In genomic region chr15:28593424-28594129, GRCh38 we compare ENCODE assay signal across 15 cellular contexts. TPM values are rescaled to one million over a fixed set of nuclear protein-coding genes. Genes with fewer than 3 reads are reported as not detected.
"Had no signal": no experiment of that assay in that cellular context is flagged by ENCODE, and none has a peak within 500 bp of the region (broad histone marks: within the 10 kb centered on the region; RNA-seq: fewer than 3 reads in every experiment).

No MANE protein-coding gene starts in this region.

RNA-seq across cellular contexts. Expression of gene GOLGA6L25, which starts 40.2 kb away (rescaled TPM):
- total RNA-seq: activated CD4-positive, alpha-beta memory T cell treated with anti-CD3 and anti-CD28 coated beads, Interleukin-2, amount 10 ng/mL, durations not matched to agents 7 days and 5 days; activated CD4-positive, alpha-beta T cell treated with anti-CD3 and anti-CD28 coated beads for 36 hours; activated CD4-positive, alpha-beta T cell treated with anti-CD3 and anti-CD28 coated beads, Interleukin-2, amount 10 ng/mL, durations not matched to agents 7 days and 5 days; activated CD8-positive, alpha-beta memory T cell treated with anti-CD3 and anti-CD28 coated beads, Interleukin-2, amount 10 ng/mL, durations not matched to agents 7 days and 5 days; activated CD8-positive, alpha-beta T cell treated with anti-CD3 and anti-CD28 coated beads, Interleukin-2, amount 10 ng/mL, durations not matched to agents 7 days and 5 days; activated naive CD8-positive, alpha-beta T cell treated with anti-CD3 and anti-CD28 coated beads, Interleukin-2, amount 10 ng/mL, durations not matched to agents 7 days and 5 days; activated T-helper 2 cell treated with anti-CD3 and anti-CD28 coated beads, Interferon-gamma antibody, Interleukin-2, Interleukin-4, amounts not matched to agents 10 μg/mL and 5 μg/mL and 100 μg/mL, durations not matched to agents 14 hours and 24 hours and 36 hours; ascending aorta; bronchial epithelial cell; cardiac muscle cell; chondrocyte; T-helper 17 cell; T-helper 2 cell treated with Interferon-gamma antibody and Interleukin-4, amounts not matched to agents 100 ng/mL and 5 ng/mL, for 36 hours; WTC11 had no signal
- polyA plus RNA-seq: adipose tissue, cardiac muscle cell had no signal
